In genomic region chr1:24294757-24295371, GRCh38 we compare ENCODE assay signal across 10 cellular contexts. TPM values are rescaled to one million over a fixed set of nuclear protein-coding genes. Genes with fewer than 3 reads are reported as not detected.
DNase-seq lines count a peak whose midpoint lies in the region; ATAC-seq, FAIRE-seq and TF ChIP-seq lines count a peak whose summit lies in the region.
"Had no signal": no experiment of that assay in that cellular context is flagged by ENCODE, and none has a peak within 500 bp of the region (broad histone marks: within the 10 kb centered on the region; RNA-seq: fewer than 3 reads in every experiment).

No MANE protein-coding gene starts in this region.

- no peaks in the 10 kb centered on the region for H3K9me3 ChIP-seq in HCT116 (ENCODE audit: control insufficient read depth in 1 of 2, insufficient read depth in 1 of 2, low read depth in 1 of 2, low read length in 2 of 2)
- no peaks in the 10 kb centered on the region for H3K9me3 ChIP-seq in astrocyte (ENCODE audit: insufficient read depth, low read depth, low read length)

- H3K79me2 ChIP-seq in HCT116 (ENCODE audit: insufficient read depth, low read length) = no peaks in the 10 kb centered on the region
- no peaks in the 10 kb centered on the region for H3K79me2 ChIP-seq in astrocyte (ENCODE audit: insufficient read depth, low read length)

- peak overlapping the region; percentile 75 for H2AFZ ChIP-seq in HCT116 (ENCODE audit: low read depth, low read length, poor library complexity, severe bottlenecking)
- peak overlapping the region; percentile 51 for H2AFZ ChIP-seq in astrocyte (ENCODE audit: low read depth, low read length)

- no peak overlapping the region for H3K4me3 ChIP-seq in HCT116 (replicated peaks in 1 of 2; ENCODE audit: low read depth in 1 of 2, low read length in 2 of 2)
- no peak overlapping the region for H3K4me3 ChIP-seq in astrocyte (ENCODE audit: insufficient read depth, low read depth, low read length)

- no peaks in the 10 kb centered on the region for H3K9me3 Mint-ChIP-seq in astrocyte (ENCODE audit: unreplicated experiment)
- H3K9me3 Mint-ChIP-seq: activated naive CD4-positive, alpha-beta T cell treated with anti-CD3 and anti-CD28 coated beads, Interleukin-2, amount 50 U/mL, for 24 hours had no signal

- no peak for TF ChIP-seq POLR2A in HCT116 (IDR thresholded peaks at IDR 0.05; ENCODE audit: borderline replicate concordance, extremely low read depth, insufficient read depth, insufficient read length)

- DNase-seq in HCT116 (ENCODE audit: low read depth, low spot score) = no peak
- peak; percentile 69 for DNase-seq in astrocyte (ENCODE audit: low read depth)
- DNase-seq in kidney tubule cell (ENCODE audit: low spot score) = peak; percentile 92
- peak; percentile 61 for DNase-seq in stromal cell of bone marrow (ENCODE audit: low read depth)
- no peak for DNase-seq in frontal cortex (ENCODE audit: low spot score in 2 of 2)
- DNase-seq in NCI-H2029 treated with DMSO at 0.1 percent for 48 hours (lab: John Stamatoyannopoulos, UW) = no peak

- H3K4me1 ChIP-seq in HCT116 (ENCODE audit: control insufficient read depth in 1 of 2, insufficient read depth in 2 of 2, low read length in 2 of 2) (peaks cover 15 to 42% of the 10 kb centered on the region in 2 experiments), astrocyte (ENCODE audit: insufficient read depth, low read length) (peaks cover 16% of the 10 kb centered on the region)

- H3K27ac ChIP-seq in HCT116 (ENCODE audit: low read depth, low read length) (no peak overlapping the region), astrocyte (ENCODE audit: low read depth, low read length) (peak overlapping the region; percentile 57)

- intact Hi-C loops in HCT116 (cut with micrococcal nuclease) = no loop called here

- FAIRE-seq in astrocyte (lab: Jason Lieb, UNC) = no peak
- FAIRE-seq in frontal cortex (lab: Jason Lieb, UNC) = no peak

- ATAC-seq in HCT116 = 0 out of 2 replicates have a peak, but pooled peaks have one; percentile 16
- ATAC-seq in GM18867 (IDR thresholded peaks at IDR 0.05; ENCODE audit: unreplicated experiment) = no peak
- ATAC-seq in HG03097 (IDR thresholded peaks at IDR 0.05; ENCODE audit: low FRiP score, unreplicated experiment) = no peak

- no peaks in the 10 kb centered on the region for H3K36me3 ChIP-seq in HCT116 (ENCODE audit: control insufficient read depth in 1 of 2, insufficient read depth in 2 of 2, low read length in 2 of 2)
- no peaks in the 10 kb centered on the region for H3K36me3 ChIP-seq in astrocyte (ENCODE audit: insufficient read depth, low read length)

- CTCF ChIA-PET in HCT116 (lab: Charles Lee) = interaction anchor here (1.4 kb wide), 1 partner anchor 97 kb away, joined by 3 read pairs; no protein-coding TSS in a partner anchor

- TF ChIP-seq CTCF in HCT116 (IDR thresholded peaks at IDR 0.05 in 2 of 3, conservative IDR thresholded peaks at IDR 0.05 in 1 of 3; ENCODE audit: borderline replicate concordance in 1 of 3, insufficient read depth in 1 of 3, low read depth in 2 of 3, low read length in 2 of 3) = no peak
- TF ChIP-seq CTCF in astrocyte (IDR thresholded peaks at IDR 0.05; ENCODE audit: insufficient read depth, low read depth, low read length) = no peak

- H3K27me3 ChIP-seq in HCT116 (ENCODE audit: insufficient read depth, low read length) (peaks cover 9% of the 10 kb centered on the region; the same call in 1 of the 2 replicates), astrocyte (ENCODE audit: insufficient read depth, low read length) (peaks cover 15% of the 10 kb centered on the region)

- TF ChIP-seq RAD21 in HCT116 (IDR thresholded peaks at IDR 0.05; ENCODE audit: low read depth) = no peak

- H3K9me2 ChIP-seq in HCT116 (ENCODE audit: insufficient read depth) = no peaks in the 10 kb centered on the region

- H4K20me1 ChIP-seq in HCT116 (ENCODE audit: insufficient read depth) = no peaks in the 10 kb centered on the region
- H4K20me1 ChIP-seq in astrocyte (ENCODE audit: insufficient read depth, low read length) = no peaks in the 10 kb centered on the region

- H3K9ac ChIP-seq in HCT116 (ENCODE audit: low read length) (no peak overlapping the region), astrocyte (ENCODE audit: low read length) (no peak overlapping the region)

- H3K4me2 ChIP-seq in HCT116 (ENCODE audit: low read length) (peak overlapping the region; percentile 31), astrocyte (ENCODE audit: low read length) (peak overlapping the region; percentile 62)

- POLR2A ChIA-PET in HCT116 (lab: Charles Lee) = no interaction called here

- peaks cover 10% of the 10 kb centered on the region for H3K4me1 Mint-ChIP-seq in astrocyte (ENCODE audit: low read depth, unreplicated experiment)
- H3K4me1 Mint-ChIP-seq: activated naive CD4-positive, alpha-beta T cell treated with anti-CD3 and anti-CD28 coated beads, Interleukin-2, amount 50 U/mL, for 24 hours had no signal

- peaks cover 30% of the 10 kb centered on the region for H3K27me3 Mint-ChIP-seq in astrocyte (ENCODE audit: low read depth, unreplicated experiment)
- H3K27me3 Mint-ChIP-seq: activated naive CD4-positive, alpha-beta T cell treated with anti-CD3 and anti-CD28 coated beads, Interleukin-2, amount 50 U/mL, for 24 hours had no signal

- no peak overlapping the region for H3K4me3 Mint-ChIP-seq in astrocyte (ENCODE audit: unreplicated experiment)
- H3K4me3 Mint-ChIP-seq: activated naive CD4-positive, alpha-beta T cell treated with anti-CD3 and anti-CD28 coated beads, Interleukin-2, amount 50 U/mL, for 24 hours had no signal

- peak overlapping the region; percentile 47 for H3K27ac Mint-ChIP-seq in astrocyte (ENCODE audit: unreplicated experiment)
- H3K27ac Mint-ChIP-seq: activated naive CD4-positive, alpha-beta T cell treated with anti-CD3 and anti-CD28 coated beads, Interleukin-2, amount 50 U/mL, for 24 hours had no signal

- RAD21 ChIA-PET in HCT116 (lab: Charles Lee; ENCODE audit: low non-redundant PET in 1 of 2, low total read pairs in 2 of 2, uncharacterized antibody in 2 of 2, unreplicated experiment in 2 of 2) = no interaction called here

- H3K36me3 Mint-ChIP-seq in astrocyte (ENCODE audit: low read depth, unreplicated experiment) = no peaks in the 10 kb centered on the region
- H3K36me3 Mint-ChIP-seq: activated naive CD4-positive, alpha-beta T cell treated with anti-CD3 and anti-CD28 coated beads, Interleukin-2, amount 50 U/mL, for 24 hours had no signal

- no TSS peak for BruUV-seq in HCT116 (replicated peaks; lab: Mats Ljungman, UMichigan)

TF ChIP-seq in HCT116, 20 proteins besides CTCF, POLR2A, EP300 and RAD21 (continues in another document):
- TF ChIP-seq ATF3 (IDR thresholded peaks at IDR 0.05) (no peak), ZBTB33 (IDR thresholded peaks at IDR 0.05; ENCODE audit: extremely low read depth, insufficient replicate concordance, low read length) (no peak), EGR1 (IDR thresholded peaks at IDR 0.05; ENCODE audit: low read depth) (no peak), EZH2 (IDR thresholded peaks at IDR 0.05) (no peak), CEBPB (IDR thresholded peaks at IDR 0.05; ENCODE audit: low read depth) (no peak), JUND (IDR thresholded peaks at IDR 0.05) (no peak), SRF (IDR thresholded peaks at IDR 0.05; ENCODE audit: low read depth) (no peak), REST (IDR thresholded peaks at IDR 0.05; ENCODE audit: low read depth) (no peak), YY1 (IDR thresholded peaks at IDR 0.05; ENCODE audit: extremely low read depth, insufficient replicate concordance, low read depth, low read length) (no peak), CBX3 (IDR thresholded peaks at IDR 0.05; ENCODE audit: low read depth) (no peak)

RNA-seq across cellular contexts. Expression of gene GRHL3, which starts 24.3 kb away (rescaled TPM):
- 1.0 TPM for total RNA-seq in HCT116 (2021; ENCODE audit: unreplicated experiment)
- polyA plus RNA-seq in HCT116 (2012) = 1.9 and 2.2 TPM in 2 replicates
- total RNA-seq in astrocyte = 2.6 and 6.9 TPM in 2 replicates
- total RNA-seq in frontal cortex = not detected
- total RNA-seq: mesenteric fat pad had no signal

Comparison
In these comparisons a context has a peak if more than half of its experiments do, and no peak if none do; other contexts are left out.
1. DNase-seq: peak in astrocyte (single experiment), kidney tubule cell (single experiment) and stromal cell of bone marrow (single experiment); none in HCT116 (single experiment), frontal cortex (0 of 2) and NCI-H2029 treated with DMSO at 0.1 percent for 48 hours (single experiment).